ENCODE assay signal across 5 cellular contexts in the genomic region with DNA sequence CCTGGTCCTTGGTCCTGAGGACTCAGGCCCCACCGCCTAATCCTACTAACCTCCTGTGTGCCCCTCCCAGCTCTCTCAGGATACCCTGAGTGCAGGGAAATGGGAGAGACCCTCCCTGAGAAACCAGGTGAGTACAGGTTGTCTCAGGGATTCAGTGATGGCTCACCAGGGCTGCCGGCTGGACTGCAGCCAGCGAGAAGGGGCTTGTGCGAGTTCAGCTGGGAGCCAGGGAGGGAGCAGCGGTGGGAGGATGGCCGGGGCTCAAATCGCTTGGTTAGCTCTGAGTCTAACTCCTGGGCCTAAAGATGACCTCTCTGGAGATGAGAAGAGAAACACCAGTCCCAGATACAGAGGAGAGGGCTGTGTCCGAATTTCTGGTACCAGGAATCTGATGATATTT. TPM values are rescaled to one million over a fixed set of nuclear protein-coding genes. Genes with fewer than 3 reads are reported as not detected.
"Had no signal": no experiment of that assay in that cellular context is flagged by ENCODE, and none has a peak within 500 bp of the region (broad histone marks: within the 10 kb centered on the region; RNA-seq: fewer than 3 reads in every experiment).

No MANE protein-coding gene starts in this region.

RNA-seq across cellular contexts. Expression of gene FCGR3B, which starts 37.6 kb away (rescaled TPM):
- total RNA-seq: dermis microvascular lymphatic vessel endothelial cell, endothelial cell of umbilical vein, epithelial cell of proximal tubule, glomerular endothelial cell, lung microvascular endothelial cell had no signal

RNA-seq across cellular contexts. Expression of gene FCGR3A, which starts 43.7 kb away (rescaled TPM):
- total RNA-seq: dermis microvascular lymphatic vessel endothelial cell, endothelial cell of umbilical vein, epithelial cell of proximal tubule, glomerular endothelial cell, lung microvascular endothelial cell had no signal
